In the genomic region with DNA sequence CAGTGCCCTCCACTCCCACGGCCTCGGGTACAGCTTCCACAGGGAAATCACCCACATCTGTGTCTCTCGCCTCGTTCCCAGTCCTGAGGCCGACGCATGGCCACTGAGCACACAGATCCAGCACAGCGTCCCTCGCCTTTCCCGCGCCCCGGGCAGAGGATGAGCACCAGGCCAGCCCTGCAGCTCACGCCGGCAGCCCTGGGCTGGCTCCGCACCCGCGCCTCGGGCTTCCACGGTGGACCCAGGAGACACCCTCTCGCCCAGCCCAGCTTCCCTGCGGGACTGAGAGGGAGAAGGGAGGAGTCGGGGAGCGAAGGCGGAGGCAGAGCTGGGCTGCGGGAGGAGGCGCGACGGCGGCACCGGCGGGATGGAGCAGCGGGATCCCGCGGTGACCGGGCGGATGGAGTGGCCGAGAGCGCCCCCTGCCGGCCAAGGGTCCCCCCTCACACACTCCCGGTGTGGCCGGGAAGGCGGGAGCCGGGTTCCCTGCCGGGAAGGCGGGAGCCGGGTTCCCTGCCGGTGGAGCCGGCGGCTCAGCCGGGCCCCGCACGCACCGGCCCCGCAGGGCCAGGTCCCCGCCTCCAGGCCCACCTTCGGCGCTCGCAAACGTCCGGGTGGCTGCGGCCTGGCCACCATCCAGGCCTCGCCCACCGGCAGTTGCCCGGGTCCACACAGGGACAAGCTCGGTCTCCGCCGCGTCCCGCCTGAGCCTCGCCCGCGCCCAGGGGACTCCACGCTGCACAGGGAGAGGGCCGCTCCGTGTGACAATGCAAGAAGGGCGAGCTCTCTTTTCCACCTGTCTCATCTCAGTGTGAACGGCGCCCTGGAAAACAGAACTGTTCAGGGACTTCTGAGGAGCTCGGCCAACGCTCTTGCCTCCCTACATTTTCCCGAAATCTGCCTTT, we compare ENCODE assay signal across 7 cellular contexts.
DNase-seq lines count a peak whose midpoint lies in the region; ATAC-seq and FAIRE-seq lines count a peak whose summit lies in the region.

No MANE protein-coding gene starts in this region.

- peak; percentile 46 for FAIRE-seq in GM18507 (lab: Jason Lieb, UNC)

- peak; percentile 79 for ATAC-seq in HG02885 (IDR thresholded peaks at IDR 0.05; ENCODE audit: poor library complexity, unreplicated experiment)

- DNase-seq in GM18507 (ENCODE audit: extremely low spot score, insufficient read length, low read depth) (peak; percentile 64), NCI-H2029 (lab: John Stamatoyannopoulos, UW) (peak; percentile 50), islet precursor cell (peak; percentile 89)
- peak; percentile 21 for DNase-seq in activated CD4-positive, CD25-positive, alpha-beta regulatory T cell treated with anti-CD3 and anti-CD28 coated beads, Interleukin-2, amount 50 U/mL, for 16 hours (ENCODE audit: low read depth, low spot score)
- DNase-seq in central memory CD4-positive, alpha-beta T cell = peak; percentile 35
- DNase-seq in stimulated activated CD4-positive, alpha-beta T cell treated with anti-CD3 and anti-CD28 coated beads, Interleukin-12 subunit alpha, Interleukin-12 subunit beta, amount 100 ng/mL, for 24 hours (ENCODE audit: low read depth in 2 of 2) = peak; percentile 40 to 69

Comparison
In these comparisons a context has a peak if more than half of its experiments do, and no peak if none do; other contexts are left out.
1. Peak in every context shown above with its lines: DNase-seq and ATAC-seq.
2. DNase-seq: peak in every context shown above with its lines; median percentile 89 in islet precursor cell; 64 in GM18507; 54 in stimulated activated CD4-positive, alpha-beta T cell treated with anti-CD3 and anti-CD28 coated beads, Interleukin-12 subunit alpha, Interleukin-12 subunit beta, amount 100 ng/mL, for 24 hours; 50 in NCI-H2029; 35 in central memory CD4-positive, alpha-beta T cell; 21 in activated CD4-positive, CD25-positive, alpha-beta regulatory T cell treated with anti-CD3 and anti-CD28 coated beads, Interleukin-2, amount 50 U/mL, for 16 hours.